Comparison of ENCODE assay signal across 21 cellular contexts in the genomic region with DNA sequence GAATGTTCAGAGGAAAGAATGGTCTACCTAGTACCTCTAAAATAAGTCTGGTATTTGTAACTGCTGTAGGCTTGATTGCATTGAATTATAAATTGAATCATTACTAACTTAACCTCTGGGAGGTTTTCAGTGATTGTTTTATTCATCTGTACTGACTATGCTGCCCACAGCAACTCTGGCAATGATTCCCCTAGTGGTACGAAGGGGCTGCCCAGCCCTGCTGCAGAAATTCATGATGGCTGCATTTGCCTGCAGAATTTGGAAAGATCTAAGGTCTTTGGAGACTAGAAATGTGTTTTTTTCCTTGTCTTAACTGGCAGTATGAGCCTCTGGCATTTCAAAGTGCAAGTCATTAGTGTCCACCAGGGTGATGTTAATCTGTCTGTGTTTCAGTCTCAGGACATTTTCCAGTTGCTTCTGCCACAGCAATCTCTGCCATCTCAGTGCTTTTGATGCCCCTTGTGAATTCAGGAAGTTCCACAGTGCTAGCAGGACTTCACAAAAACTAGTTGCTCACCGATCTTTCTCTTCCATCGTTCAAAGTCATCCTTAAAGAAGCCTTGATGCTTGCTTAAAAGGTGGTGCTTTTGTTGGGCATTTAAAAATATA. TPM values are rescaled to one million over a fixed set of nuclear protein-coding genes. Genes with fewer than 3 reads are reported as not detected.
DNase-seq lines count a peak whose midpoint lies in the region; ATAC-seq and TF ChIP-seq lines count a peak whose summit lies in the region.
"Had no signal": no experiment of that assay in that cellular context is flagged by ENCODE, and none has a peak within 500 bp of the region (broad histone marks: within the 10 kb centered on the region; RNA-seq: fewer than 3 reads in every experiment).

No MANE protein-coding gene starts in this region.

- TF ChIP-seq CTCF in AG04450 (IDR thresholded peaks at IDR 0.05; ENCODE audit: low read depth, low read length) (0 out of 2 replicates have a peak, but pooled peaks have one; percentile 11), HCT116 (IDR thresholded peaks at IDR 0.05 in 2 of 3, conservative IDR thresholded peaks at IDR 0.05 in 1 of 3; ENCODE audit: borderline replicate concordance in 1 of 3, insufficient read depth in 1 of 3, low read depth in 2 of 3, low read length in 2 of 3) (peak in 1 of 3 experiments; percentile 39; a peak in 3 of 6 replicates), astrocyte of the cerebellum (IDR thresholded peaks at IDR 0.05; ENCODE audit: low read depth, low read length, missing control alignments) (peak; percentile 27), neural progenitor cell (IDR thresholded peaks at IDR 0.05) (peak; percentile 26), MCF 10A (IDR thresholded peaks at IDR 0.05; ENCODE audit: unreplicated experiment) (no peak), osteocyte (IDR thresholded peaks at IDR 0.05) (no peak)

- H4K20me1 ChIP-seq in HCT116 (ENCODE audit: insufficient read depth) (no peaks in the 10 kb centered on the region), neural progenitor cell (ENCODE audit: low read depth) (no peaks in the 10 kb centered on the region)

- POLR2A ChIA-PET in AG04450 (lab: Yijun Ruan, JAX) = no interaction called here
- POLR2A ChIA-PET in HCT116 (lab: Charles Lee) = no interaction called here
- POLR2A ChIA-PET in MCF 10A (lab: Yijun Ruan, JAX) = interaction anchor here (1.2 kb wide), 1 partner anchor 9 kb away, joined by 4 read pairs; no protein-coding TSS in a partner anchor

- BruUV-seq in HCT116 (replicated peaks; lab: Mats Ljungman, UMichigan) (no TSS peak), MCF 10A (replicated peaks; lab: Mats Ljungman, UMichigan) (no TSS peak)

- H3K27me3 Mint-ChIP-seq in neural progenitor cell (ENCODE audit: insufficient read depth, low read depth) (peaks cover 4% of the 10 kb centered on the region), MCF 10A (ENCODE audit: insufficient read depth, unreplicated experiment) (peaks cover 55% of the 10 kb centered on the region), osteocyte (ENCODE audit: unreplicated experiment) (peaks cover 57% of the 10 kb centered on the region)

- no peak for TF ChIP-seq POLR2A in HCT116 (IDR thresholded peaks at IDR 0.05; ENCODE audit: borderline replicate concordance, extremely low read depth, insufficient read depth, insufficient read length)

- DNase-seq in AG04450 (ENCODE audit: low read depth, low spot score) (no peak), HCT116 (ENCODE audit: low read depth, low spot score) (no peak), astrocyte of the cerebellum (ENCODE audit: low read depth) (no peak), neural progenitor cell (ENCODE audit: low spot score) (no peak), T-helper 1 cell (no peak), GF-D8 (lab: John Stamatoyannopoulos, UW) (no peak), MCF 10A (ENCODE audit: unreplicated experiment) (no peak), osteocyte (ENCODE audit: extremely low spot score, unreplicated experiment) (no peak)
- DNase-seq: activated B cell treated with CpG ODN at 0.5 μM for 24 hours; CD4-positive, CD25-positive, alpha-beta regulatory T cell; head of caudate nucleus; left cardiac atrium; NCI-H146; NCI-H524; psoas muscle; stimulated activated CD4-positive, alpha-beta T cell treated with anti-CD3 and anti-CD28 coated beads, Interleukin-1b, Interleukin-23, amount 100 ng/mL, for 48 hours; T1000 had no signal

- no peaks in the 10 kb centered on the region for H3K4me1 Mint-ChIP-seq in neural progenitor cell
- H3K4me1 Mint-ChIP-seq in MCF 10A (ENCODE audit: insufficient read depth, unreplicated experiment) = no peaks in the 10 kb centered on the region
- no peaks in the 10 kb centered on the region for H3K4me1 Mint-ChIP-seq in osteocyte (ENCODE audit: unreplicated experiment)

- H3K4me3 ChIP-seq in AG04450 (ENCODE audit: low read depth, low read length) = no peak overlapping the region
- no peak overlapping the region for H3K4me3 ChIP-seq in HCT116 (replicated peaks in 1 of 2; ENCODE audit: low read depth in 1 of 2, low read length in 2 of 2)
- no peak overlapping the region for H3K4me3 ChIP-seq in astrocyte of the cerebellum (ENCODE audit: low read depth, low read length)
- no peak overlapping the region for H3K4me3 ChIP-seq in neural progenitor cell
- H3K4me3 ChIP-seq: psoas muscle, skin epidermis had no signal

- no peak overlapping the region for H3K4me2 ChIP-seq in HCT116 (ENCODE audit: low read length)
- H3K4me2 ChIP-seq in neural progenitor cell = no peak overlapping the region

- intact Hi-C loops in HCT116 (cut with micrococcal nuclease) (no loop called here), MCF 10A (cut with micrococcal nuclease) (no loop called here)

- no peak for TF ChIP-seq RAD21 in HCT116 (IDR thresholded peaks at IDR 0.05; ENCODE audit: low read depth)

- no peaks in the 10 kb centered on the region for H3K9me2 ChIP-seq in HCT116 (ENCODE audit: insufficient read depth)

- H3K27ac ChIP-seq in AG04450 (ENCODE audit: low read depth, low read length) (no peak overlapping the region), HCT116 (ENCODE audit: low read depth, low read length) (no peak overlapping the region), neural progenitor cell (no peak overlapping the region)
- H3K27ac ChIP-seq: psoas muscle, skin epidermis had no signal

- H3K9ac ChIP-seq in HCT116 (ENCODE audit: low read length) (no peak overlapping the region), neural progenitor cell (no peak overlapping the region)

- CTCF ChIA-PET in AG04450 (lab: Charles Lee) (no interaction called here), HCT116 (lab: Charles Lee) (interaction anchor here (1.4 kb wide), 1 partner anchor 9 kb away, joined by 3 read pairs; no protein-coding TSS in a partner anchor), MCF 10A (lab: Yijun Ruan, JAX) (interaction anchor here (0.6 kb wide), 1 partner anchor 260 kb away, joined by 3 read pairs; no protein-coding TSS in a partner anchor)

- in situ Hi-C loops in astrocyte of the cerebellum (cut with HindIII; ENCODE audit: low sequenced_read_pairs) = no loop called here

- H3K79me2 ChIP-seq in HCT116 (ENCODE audit: insufficient read depth, low read length) = no peaks in the 10 kb centered on the region
- no peaks in the 10 kb centered on the region for H3K79me2 ChIP-seq in neural progenitor cell (ENCODE audit: low read depth)

- H3K4me3 Mint-ChIP-seq in neural progenitor cell (no peak overlapping the region), MCF 10A (ENCODE audit: unreplicated experiment) (no peak overlapping the region), osteocyte (ENCODE audit: unreplicated experiment) (no peak overlapping the region)
- H3K4me3 Mint-ChIP-seq: activated B cell treated with CpG ODN at 0.5 μM for 24 hours; activated naive CD4-positive, alpha-beta T cell treated with anti-CD3 and anti-CD28 coated beads, Interleukin-2, amount 50 U/mL, for 24 hours; activated T-helper 17 cell treated with anti-CD3 and anti-CD28 coated beads, Interleukin-2, amount 50 U/mL, for 72 hours; CD4-positive, CD25-positive, alpha-beta regulatory T cell; central memory CD8-positive, alpha-beta T cell had no signal

- peak; percentile 63; the same call in 1 of the 2 replicates for ATAC-seq in HCT116
- ATAC-seq: activated T-helper 17 cell treated with anti-CD3 and anti-CD28 coated beads, Interleukin-2, amount 50 U/mL, for 72 hours; left cardiac atrium; psoas muscle had no signal

- H3F3A ChIP-seq in neural progenitor cell (ENCODE audit: low read depth) = no peaks in the 10 kb centered on the region

- RAD21 ChIA-PET in HCT116 (lab: Charles Lee; ENCODE audit: low non-redundant PET in 1 of 2, low total read pairs in 2 of 2, uncharacterized antibody in 2 of 2, unreplicated experiment in 2 of 2) = no interaction called here

- no peaks in the 10 kb centered on the region for H3K4me1 ChIP-seq in HCT116 (ENCODE audit: control insufficient read depth in 1 of 2, insufficient read depth in 2 of 2, low read length in 2 of 2)
- H3K4me1 ChIP-seq in neural progenitor cell = no peaks in the 10 kb centered on the region
- H3K4me1 ChIP-seq: psoas muscle had no signal

- H3K27me3 ChIP-seq in AG04450 (ENCODE audit: control insufficient read depth, insufficient read depth, low read length) (peaks cover 8% of the 10 kb centered on the region), HCT116 (ENCODE audit: insufficient read depth, low read length) (peaks cover 29% of the 10 kb centered on the region; the same call in 1 of the 2 replicates), neural progenitor cell (no peaks in the 10 kb centered on the region)

- no peak overlapping the region for H2AFZ ChIP-seq in HCT116 (ENCODE audit: low read depth, low read length, poor library complexity, severe bottlenecking)
- H2AFZ ChIP-seq in neural progenitor cell (replicated peaks) = no peak overlapping the region

- H3K9me3 Mint-ChIP-seq in neural progenitor cell = no peaks in the 10 kb centered on the region
- no peaks in the 10 kb centered on the region for H3K9me3 Mint-ChIP-seq in MCF 10A (ENCODE audit: unreplicated experiment)
- no peaks in the 10 kb centered on the region for H3K9me3 Mint-ChIP-seq in osteocyte (ENCODE audit: unreplicated experiment)
- H3K9me3 Mint-ChIP-seq: activated B cell treated with CpG ODN at 0.5 μM for 24 hours; activated naive CD4-positive, alpha-beta T cell treated with anti-CD3 and anti-CD28 coated beads, Interleukin-2, amount 50 U/mL, for 24 hours; activated T-helper 17 cell treated with anti-CD3 and anti-CD28 coated beads, Interleukin-2, amount 50 U/mL, for 72 hours; CD4-positive, CD25-positive, alpha-beta regulatory T cell; central memory CD8-positive, alpha-beta T cell had no signal

- H3K36me3 ChIP-seq in HCT116 (ENCODE audit: control insufficient read depth in 1 of 2, insufficient read depth in 2 of 2, low read length in 2 of 2) = no peaks in the 10 kb centered on the region
- no peaks in the 10 kb centered on the region for H3K36me3 ChIP-seq in neural progenitor cell

- H3K36me3 Mint-ChIP-seq in neural progenitor cell (no peaks in the 10 kb centered on the region), MCF 10A (ENCODE audit: insufficient read depth, unreplicated experiment) (no peaks in the 10 kb centered on the region), osteocyte (ENCODE audit: unreplicated experiment) (no peaks in the 10 kb centered on the region)
- H3K36me3 Mint-ChIP-seq: activated naive CD4-positive, alpha-beta T cell treated with anti-CD3 and anti-CD28 coated beads, Interleukin-2, amount 50 U/mL, for 24 hours; CD4-positive, CD25-positive, alpha-beta regulatory T cell had no signal

- H3K9me3 ChIP-seq in AG04450 (ENCODE audit: control insufficient read depth, insufficient read depth, low read length) (no peaks in the 10 kb centered on the region), HCT116 (ENCODE audit: control insufficient read depth in 1 of 2, insufficient read depth in 1 of 2, low read depth in 1 of 2, low read length in 2 of 2) (no peaks in the 10 kb centered on the region), neural progenitor cell (ENCODE audit: low read depth) (no peaks in the 10 kb centered on the region)
- H3K9me3 ChIP-seq: psoas muscle had no signal

- H3K27ac Mint-ChIP-seq in neural progenitor cell (no peak overlapping the region), MCF 10A (ENCODE audit: low read depth, unreplicated experiment) (no peak overlapping the region), osteocyte (ENCODE audit: unreplicated experiment) (no peak overlapping the region)
- H3K27ac Mint-ChIP-seq: activated B cell treated with CpG ODN at 0.5 μM for 24 hours; activated naive CD4-positive, alpha-beta T cell treated with anti-CD3 and anti-CD28 coated beads, Interleukin-2, amount 50 U/mL, for 24 hours; activated T-helper 17 cell treated with anti-CD3 and anti-CD28 coated beads, Interleukin-2, amount 50 U/mL, for 72 hours; CD4-positive, CD25-positive, alpha-beta regulatory T cell had no signal

RNA-seq across cellular contexts. Expression of a gene that starts 13.5 kb away (rescaled TPM):
- 58.1 and 86.9 TPM in 2 replicates for polyA plus RNA-seq in AG04450 (2011; rRNA removed)
- 65.7 and 110 TPM in 2 replicates for polyA minus RNA-seq in AG04450 (2011; rRNA and poly(A)+ RNA removed)
- 210 TPM for total RNA-seq in HCT116 (2021; ENCODE audit: unreplicated experiment)
- polyA plus RNA-seq in HCT116 (2012) = 63.0 and 78.4 TPM in 2 replicates
- total RNA-seq in neural progenitor cell (ENCODE audit: low replicate concordance) = 121 and 214 TPM in 2 replicates
- 139 and 160 TPM in 2 replicates for total RNA-seq in MCF 10A (2022)
- 73.8 and 76.6 TPM in 2 replicates for total RNA-seq in osteocyte

Comparison
In these comparisons a context has a peak if more than half of its experiments do, and no peak if none do; other contexts are left out.
1. CTCF ChIP-seq: peak in AG04450 (single experiment), astrocyte of the cerebellum (single experiment) and neural progenitor cell (single experiment); none in MCF 10A (single experiment) and osteocyte (single experiment).